Comparison of ENCODE assay signal across 21 cellular contexts in genomic region chr4:155033604-155034003, GRCh38.
"Had no signal": no experiment of that assay in that cellular context is flagged by ENCODE, and none has a peak within 500 bp of the region (broad histone marks: within the 10 kb centered on the region; RNA-seq: fewer than 3 reads in every experiment).

No MANE protein-coding gene starts in this region.

- H3K27ac ChIP-seq: HL-60, RWPE1 had no signal

- ATAC-seq: Panc1, PC-3 had no signal

- H3K4me2 ChIP-seq: SK-N-SH had no signal

- H3K9me3 ChIP-seq: MG63, SK-N-SH had no signal

- DNase-seq: Karpas-422, KBM-7, MG63, NCI-H1092, NCI-H1105 treated with DMSO at 0.1 percent for 48 hours, NCI-H1417 treated with DMSO at 0.1 percent for 48 hours, NCI-H146, NCI-H1694 treated with DMSO at 0.1 percent for 48 hours, NCI-H1930, NCI-H2081, NCI-H2107, NCI-H2227 treated with DMSO at 0.1 percent for 48 hours, NCI-H524, NCI-H526 treated with DMSO at 0.1 percent for 48 hours, NCI-H748 treated with DMSO at 0.1 percent for 48 hours, PC-3, SHP77, SK-N-SH had no signal

- H3K4me3 ChIP-seq: MG63 had no signal

- H3K9ac ChIP-seq: SK-N-SH had no signal

- H3K36me3 ChIP-seq: MG63 had no signal

- H3K27me3 ChIP-seq: MG63 had no signal
